11 cellular contexts compared by ENCODE assay signal in the genomic region with DNA sequence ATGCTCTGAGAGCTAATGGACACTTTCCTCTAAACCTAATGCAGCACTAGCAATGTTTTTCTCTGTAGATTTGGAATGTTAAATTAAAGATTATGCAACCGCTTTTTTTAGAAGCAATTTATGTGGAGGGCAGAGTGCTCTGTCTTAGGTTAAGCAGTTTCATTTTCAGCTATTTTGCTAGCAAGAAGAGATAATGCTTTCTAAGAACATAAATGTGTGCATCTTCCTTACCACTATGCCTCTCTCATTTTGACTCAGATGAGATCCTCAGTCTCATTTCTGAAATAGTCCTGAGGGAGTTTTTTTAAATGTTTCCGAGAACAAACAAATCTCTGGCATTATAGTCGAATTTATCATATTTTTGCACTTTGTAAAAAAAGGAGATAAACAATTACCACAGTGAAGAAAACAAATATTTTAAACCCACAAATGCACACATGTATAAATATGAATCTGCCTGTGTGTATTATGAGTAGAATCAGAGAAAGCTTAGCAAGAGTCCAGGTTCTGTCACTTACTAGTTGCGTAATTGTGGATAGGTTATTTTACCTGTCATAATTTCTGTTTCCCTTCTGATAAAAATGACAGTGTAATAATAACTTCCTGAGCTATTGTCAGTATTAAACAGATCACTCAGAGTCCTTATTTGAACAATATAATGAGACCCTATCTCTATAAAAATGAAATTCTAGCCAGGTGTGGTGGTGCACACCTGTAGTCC.
DNase-seq lines count a peak whose midpoint lies in the region; ATAC-seq and TF ChIP-seq lines count a peak whose summit lies in the region.
"Had no signal": no experiment of that assay in that cellular context is flagged by ENCODE, and none has a peak within 500 bp of the region (broad histone marks: within the 10 kb centered on the region; RNA-seq: fewer than 3 reads in every experiment).

No MANE protein-coding gene starts in this region.

- CTCF ChIA-PET in PC-9 (lab: Charles Lee): no interaction called here

- WGBS in lower leg skin, 2 donors: 60 to 80% methylated on average over 4 of the region's 4 CpGs

- H3K4me2 ChIP-seq in PC-9: 0 out of 2 replicates have a peak overlapping the region, but pooled peaks have one; percentile 17

- no peaks in the 10 kb centered on the region for H3K79me2 ChIP-seq in PC-9 (ENCODE audit: low read depth)

- H3K4me1 ChIP-seq in PC-9 (replicated peaks; ENCODE audit: insufficient read depth): no peaks in the 10 kb centered on the region
- H3K4me1 ChIP-seq: Caco-2 had no signal

- H3K9me3 ChIP-seq in PC-9 (ENCODE audit: insufficient read depth, low read depth): no peaks in the 10 kb centered on the region; the same call in 1 of the 2 replicates
- H3K9me3 ChIP-seq: Caco-2 had no signal

- BruUV-seq in PC-9 (replicated peaks; lab: Mats Ljungman, UMichigan): no TSS peak

- intact Hi-C loops in PC-9 (cut with micrococcal nuclease; ENCODE audit: unreplicated experiment): no loop called here
- intact Hi-C loops in lower leg skin (cut with DNase I; ENCODE audit: low total_unique reads): no loop called here

- POLR2A ChIA-PET in PC-9 (lab: Charles Lee; ENCODE audit: unreplicated experiment): no interaction called here

- no peak for TF ChIP-seq POLR2A in lower leg skin (IDR thresholded peaks at IDR 0.05)

- no peaks in the 10 kb centered on the region for H3F3A ChIP-seq in PC-9 (ENCODE audit: insufficient read depth, low read depth)

- H4K20me1 ChIP-seq in PC-9 (ENCODE audit: insufficient read depth): no peaks in the 10 kb centered on the region

- TF ChIP-seq CTCF in PC-9 (conservative IDR thresholded peaks at IDR 0.05) (no peak), lower leg skin (IDR thresholded peaks at IDR 0.05) (no peak)

- H2AFZ ChIP-seq in PC-9: no peak overlapping the region

- DNase-seq in PC-9 (no peak), DMS79 (lab: John Stamatoyannopoulos, UW) (no peak), superior temporal gyrus (ENCODE audit: extremely low spot score) (no peak), lower leg skin (ENCODE audit: low spot score in 2 of 2) (no peak)
- DNase-seq: amygdala, Caco-2, WERI-Rb-1 had no signal

- ATAC-seq in GM18519 (IDR thresholded peaks at IDR 0.05; ENCODE audit: low FRiP score, unreplicated experiment) (peak; percentile 97), GM19468 (IDR thresholded peaks at IDR 0.05; ENCODE audit: extremely low read depth, unreplicated experiment) (peak; percentile 78), HG03025 (IDR thresholded peaks at IDR 0.05; ENCODE audit: low FRiP score, unreplicated experiment) (peak; percentile 78), esophagus mucosa (no peak)

- H3K9me2 ChIP-seq in PC-9 (ENCODE audit: insufficient read depth): no peaks in the 10 kb centered on the region

- H3K27ac ChIP-seq in PC-9: no peak overlapping the region
- H3K27ac ChIP-seq: WERI-Rb-1 had no signal

- H3K4me3 ChIP-seq in PC-9 (no peak overlapping the region), lower leg skin (ENCODE audit: low read depth, poor library complexity, severe bottlenecking) (no peak overlapping the region)

- no peaks in the 10 kb centered on the region for H3K36me3 ChIP-seq in PC-9 (ENCODE audit: low read depth)
- H3K36me3 ChIP-seq: WERI-Rb-1 had no signal

- H3K27me3 ChIP-seq in PC-9 (ENCODE audit: insufficient read depth, low read depth): no peaks in the 10 kb centered on the region
